18 cellular contexts compared by ENCODE assay signal in genomic region chr2:142722086-142722485, GRCh38.
"Had no signal": no experiment of that assay in that cellular context is flagged by ENCODE, and none has a peak within 500 bp of the region (broad histone marks: within the 10 kb centered on the region; RNA-seq: fewer than 3 reads in every experiment).

No MANE protein-coding gene starts in this region.

- H3K9me3 ChIP-seq: colonic mucosa, esophagus muscularis mucosa, gastrocnemius medialis, left lung, lower lobe of right lung, mucosa of descending colon had no signal

- H3K27ac Mint-ChIP-seq: dendritic cell treated with granulocyte-macrophage colony-stimulating factor and Interleukin-4, amounts not matched to agents 40 ng/mL and 50 ng/mL, for 4 days; mesothelial cell of epicardium; naive B cell had no signal

- H3K4me1 ChIP-seq: colonic mucosa, esophagus muscularis mucosa, foreskin keratinocyte, gastrocnemius medialis, left lung, lower lobe of right lung had no signal

- H3K4me1 Mint-ChIP-seq: naive B cell had no signal

- H3K4me3 ChIP-seq: colonic mucosa, esophagus muscularis mucosa, gastrocnemius medialis, heart right ventricle, left lung, lower lobe of right lung, mucosa of descending colon had no signal

- ATAC-seq: foreskin keratinocyte, gastrocnemius medialis, heart right ventricle, left cardiac atrium, left lung, left ventricle myocardium superior, lower lobe of right lung, mucosa of descending colon had no signal

- H3K36me3 ChIP-seq: colonic mucosa, esophagus muscularis mucosa, gastrocnemius medialis, heart right ventricle, left lung, lower lobe of right lung had no signal

- H3K27me3 Mint-ChIP-seq: dendritic cell treated with granulocyte-macrophage colony-stimulating factor and Interleukin-4, amounts not matched to agents 40 ng/mL and 50 ng/mL, for 4 days had no signal

- DNase-seq: colonic mucosa; cortex of kidney; effector CD8-positive, alpha-beta T cell; foreskin keratinocyte; gastrocnemius medialis; glutamatergic neuron; head of caudate nucleus; heart right ventricle; hippocampal formation; left cardiac atrium; left lung; left ventricle myocardium superior; lower lobe of right lung; mucosa of descending colon; naive B cell had no signal

- H3K27me3 ChIP-seq: colonic mucosa, esophagus muscularis mucosa, foreskin keratinocyte, gastrocnemius medialis, heart right ventricle, left lung had no signal

- H3K9me3 Mint-ChIP-seq: dendritic cell treated with granulocyte-macrophage colony-stimulating factor and Interleukin-4, amounts not matched to agents 40 ng/mL and 50 ng/mL, for 4 days; mesothelial cell of epicardium; naive B cell had no signal

- H3K36me3 Mint-ChIP-seq: mesothelial cell of epicardium, naive B cell had no signal

- H3K27ac ChIP-seq: colonic mucosa, esophagus muscularis mucosa, foreskin keratinocyte, gastrocnemius medialis, heart right ventricle, left lung, lower lobe of right lung had no signal

- H3K4me3 Mint-ChIP-seq: dendritic cell treated with granulocyte-macrophage colony-stimulating factor and Interleukin-4, amounts not matched to agents 40 ng/mL and 50 ng/mL, for 4 days; mesothelial cell of epicardium; naive B cell had no signal
